In genomic region chr4:128720270-128720669, GRCh38 we compare ENCODE assay signal across 31 cellular contexts.
"Had no signal": no experiment of that assay in that cellular context is flagged by ENCODE, and none has a peak within 500 bp of the region (broad histone marks: within the 10 kb centered on the region; RNA-seq: fewer than 3 reads in every experiment).

No MANE protein-coding gene starts in this region.

- H3K27me3 Mint-ChIP-seq: progenitor cell of endocrine pancreas had no signal

- FAIRE-seq: pancreas, urothelium cell line had no signal

- H3K36me3 Mint-ChIP-seq: naive thymus-derived CD8-positive, alpha-beta T cell; natural killer cell treated with Interleukin-12 subunit alpha and Interleukin-12 subunit beta and Interleukin-15 and Interleukin-18, amount 100 ng/mL, for 72 hours; stimulated activated memory B cell treated with anti-CD40 and anti-IgM and Interleukin-4, amounts not matched to agents 10 μg/mL and 1 μg/mL and 100 μg/mL, for 72 hours had no signal

- H3K4me3 Mint-ChIP-seq: naive thymus-derived CD8-positive, alpha-beta T cell; natural killer cell treated with Interleukin-12 subunit alpha and Interleukin-12 subunit beta and Interleukin-15 and Interleukin-18, amount 100 ng/mL, for 72 hours; nephron progenitor cell; neural crest cell; stimulated activated memory B cell treated with anti-CD40 and anti-IgM and Interleukin-4, amounts not matched to agents 10 μg/mL and 1 μg/mL and 100 μg/mL, for 72 hours; stimulated activated naive CD8-positive, alpha-beta T cell treated with anti-CD3 and anti-CD28 coated beads, Interleukin-15, amount 100 ng/mL, for 72 hours had no signal

- H3K9me3 Mint-ChIP-seq: naive thymus-derived CD8-positive, alpha-beta T cell; natural killer cell treated with Interleukin-12 subunit alpha and Interleukin-12 subunit beta and Interleukin-15 and Interleukin-18, amount 100 ng/mL, for 72 hours; nephron progenitor cell; stimulated activated memory B cell treated with anti-CD40 and anti-IgM and Interleukin-4, amounts not matched to agents 10 μg/mL and 1 μg/mL and 100 μg/mL, for 72 hours; stimulated activated naive CD8-positive, alpha-beta T cell treated with anti-CD3 and anti-CD28 coated beads, Interleukin-15, amount 100 ng/mL, for 72 hours had no signal

- H3K4me2 ChIP-seq: smooth muscle cell had no signal

- H3K27ac Mint-ChIP-seq: naive thymus-derived CD8-positive, alpha-beta T cell; natural killer cell treated with Interleukin-12 subunit alpha and Interleukin-12 subunit beta and Interleukin-15 and Interleukin-18, amount 100 ng/mL, for 72 hours; nephron progenitor cell; progenitor cell of endocrine pancreas; stimulated activated memory B cell treated with anti-CD40 and anti-IgM and Interleukin-4, amounts not matched to agents 10 μg/mL and 1 μg/mL and 100 μg/mL, for 72 hours; stimulated activated naive CD8-positive, alpha-beta T cell treated with anti-CD3 and anti-CD28 coated beads, Interleukin-15, amount 100 ng/mL, for 72 hours had no signal

- H3K9me3 ChIP-seq: neutrophil, pancreas, psoas muscle, right lobe of liver, sigmoid colon, spleen, suprapubic skin, testis, tibial artery, transverse colon, upper lobe of left lung, vagina had no signal

- H3K27ac ChIP-seq: neutrophil, pancreas, psoas muscle, right lobe of liver, sigmoid colon, spleen, suprapubic skin, testis, tibial artery, transverse colon, upper lobe of left lung, vagina had no signal

- H3K4me1 Mint-ChIP-seq: naive thymus-derived CD8-positive, alpha-beta T cell; stimulated activated memory B cell treated with anti-CD40 and anti-IgM and Interleukin-4, amounts not matched to agents 10 μg/mL and 1 μg/mL and 100 μg/mL, for 72 hours; stimulated activated naive CD8-positive, alpha-beta T cell treated with anti-CD3 and anti-CD28 coated beads, Interleukin-15, amount 100 ng/mL, for 72 hours had no signal

- H3K27me3 ChIP-seq: neutrophil, pancreas, right lobe of liver, sigmoid colon, spleen, suprapubic skin, testis, tibial artery, transverse colon, upper lobe of left lung, vagina had no signal

- ATAC-seq: naive thymus-derived CD8-positive, alpha-beta T cell; natural killer cell treated with Interleukin-12 subunit alpha and Interleukin-12 subunit beta and Interleukin-15 and Interleukin-18, amount 100 ng/mL, for 72 hours; pancreas; psoas muscle; right cardiac atrium; right lobe of liver; stimulated activated memory B cell treated with anti-CD40 and anti-IgM and Interleukin-4, amounts not matched to agents 10 μg/mL and 1 μg/mL and 100 μg/mL, for 72 hours; stimulated activated naive CD8-positive, alpha-beta T cell treated with anti-CD3 and anti-CD28 coated beads, Interleukin-15, amount 100 ng/mL, for 72 hours; stimulated activated naive CD8-positive, alpha-beta T cell treated with anti-CD3 and anti-CD28 coated beads, Interleukin-15, Interleukin-2, amounts not matched to agents 100 U/mL and 50 U/mL, for 24 hours had no signal

- H3K36me3 ChIP-seq: neutrophil, pancreas, right lobe of liver, sigmoid colon, spleen, suprapubic skin, tibial artery, transverse colon, upper lobe of left lung, vagina had no signal

- H3K4me3 ChIP-seq: pancreas, psoas muscle, right lobe of liver, sigmoid colon, smooth muscle cell, spleen, suprapubic skin, testis, tibial artery, transverse colon, upper lobe of left lung, vagina had no signal

- DNase-seq: naive thymus-derived CD8-positive, alpha-beta T cell; nephron progenitor cell; nucleus accumbens; pancreas; psoas muscle; right cardiac atrium; right lobe of liver; sigmoid colon; spleen; stimulated activated CD4-positive, alpha-beta T cell treated with anti-CD3 and anti-CD28 coated beads, Interleukin-12 subunit alpha, Interleukin-12 subunit beta, amount 100 ng/mL, for 4 hours; stimulated activated CD4-positive, alpha-beta T cell treated with anti-CD3 and anti-CD28 coated beads, Interleukin-1b, Interleukin-23, amount 100 ng/mL, for 48 hours; stimulated activated CD4-positive, alpha-beta T cell treated with anti-CD3 and anti-CD28 coated beads, Interleukin-4, amount 100 ng/mL, for 1 hour; stimulated activated CD4-positive, alpha-beta T cell treated with anti-CD3 and anti-CD28 coated beads, Interleukin-4, amount 100 ng/mL, for 4 hours; stimulated activated CD8-positive, alpha-beta memory T cell treated with anti-CD3 and anti-CD28 coated beads, Interleukin-4, amount 100 ng/mL, for 48 hours; stimulated activated naive CD4-positive, alpha-beta T cell; stimulated activated naive CD8-positive, alpha-beta T cell treated with anti-CD3 and anti-CD28 coated beads, Interleukin-15, amount 100 ng/mL, for 72 hours; stimulated activated naive CD8-positive, alpha-beta T cell treated with anti-CD3 and anti-CD28 coated beads, Interleukin-15, Interleukin-2, amounts not matched to agents 100 U/mL and 50 U/mL, for 24 hours; substantia nigra; testis; tibial artery; transverse colon; upper lobe of left lung had no signal

- H3K4me1 ChIP-seq: pancreas, psoas muscle, right lobe of liver, spleen, suprapubic skin, upper lobe of left lung had no signal
